Comparison of ENCODE assay signal across 1 cellular context in the genomic region with DNA sequence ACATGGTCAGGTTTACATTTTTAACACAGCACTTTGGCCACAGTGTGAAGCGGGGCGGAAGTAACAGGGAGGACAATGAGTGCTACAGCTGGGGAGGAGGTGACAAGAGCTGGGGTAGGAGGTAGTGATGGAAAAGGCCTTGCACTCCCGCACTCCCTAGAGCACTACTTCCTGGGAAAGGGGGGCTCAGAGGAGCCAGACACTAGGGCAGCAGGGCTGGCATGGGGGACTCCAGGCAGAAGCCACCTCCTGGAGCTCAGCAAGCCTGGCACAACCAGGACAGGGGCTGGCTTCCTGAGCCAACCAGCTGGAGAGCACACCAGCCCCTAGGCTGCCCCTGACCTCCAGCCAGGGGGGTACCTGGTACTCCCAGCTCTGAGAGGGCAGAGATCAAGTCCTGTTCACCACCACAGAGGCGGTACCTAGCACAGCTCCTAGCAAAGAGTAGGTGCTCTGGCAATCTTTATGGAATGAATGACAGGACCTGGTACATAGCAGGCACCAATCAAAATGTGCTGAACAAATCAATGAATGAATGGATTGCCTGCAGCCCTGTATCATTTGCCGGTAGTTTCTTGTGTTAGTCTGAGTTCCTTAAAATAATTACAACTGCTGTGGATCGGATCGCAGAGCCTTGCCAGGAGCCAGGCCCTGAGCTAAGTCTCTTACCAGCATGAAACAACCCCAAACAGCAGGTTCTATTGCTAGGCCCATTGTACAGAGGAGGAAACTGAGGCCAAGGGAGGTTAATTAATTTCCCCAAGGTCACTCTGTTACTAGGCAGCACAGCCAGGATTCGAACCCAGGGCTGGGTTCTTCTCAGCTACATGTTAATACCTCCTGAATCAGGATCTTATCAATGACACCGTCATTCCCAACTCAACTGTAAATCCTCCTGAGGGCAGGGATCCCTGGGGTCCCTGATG.
TF ChIP-seq lines count a peak whose summit lies in the region.

No MANE protein-coding gene starts in this region.

TF ChIP-seq in HepG2, 621 proteins besides CTCF, POLR2A, EP300 and RAD21 (continues in another document):
- no peak for TF ChIP-seq CENPBD1 (CRISPR knock-in tag; IDR thresholded peaks at IDR 0.05; ENCODE audit: borderline replicate concordance, low read depth)
- TF ChIP-seq RARG (CRISPR knock-in tag; IDR thresholded peaks at IDR 0.05; ENCODE audit: low read depth), result no peak
- TF ChIP-seq ZNF431 (CRISPR knock-in tag; IDR thresholded peaks at IDR 0.05; ENCODE audit: borderline replicate concordance, low read depth), result no peak
- no peak for TF ChIP-seq ZNF12 (CRISPR knock-in tag; IDR thresholded peaks at IDR 0.05)
- TF ChIP-seq HNF1A (IDR thresholded peaks at IDR 0.05; ENCODE audit: low read depth), result no peak
- no peak for TF ChIP-seq HNF1A (CRISPR knock-in tag; IDR thresholded peaks at IDR 0.05; ENCODE audit: borderline replicate concordance)
- TF ChIP-seq ZBTB2 (CRISPR knock-in tag; IDR thresholded peaks at IDR 0.05; ENCODE audit: low read depth), result no peak
- no peak for TF ChIP-seq YEATS2 (CRISPR knock-in tag; IDR thresholded peaks at IDR 0.05; ENCODE audit: borderline replicate concordance)
- TF ChIP-seq ESRRA (CRISPR knock-in tag; IDR thresholded peaks at IDR 0.05; ENCODE audit: low read depth), result peak; percentile 70; the same call in 1 of the 2 replicates
- TF ChIP-seq ZNF562 (CRISPR knock-in tag; IDR thresholded peaks at IDR 0.05; ENCODE audit: borderline replicate concordance), result no peak
- no peak for TF ChIP-seq MBNL3 (CRISPR knock-in tag; conservative IDR thresholded peaks at IDR 0.05)
- no peak for TF ChIP-seq ZFAT (CRISPR knock-in tag; conservative IDR thresholded peaks at IDR 0.05)
- TF ChIP-seq CREM (IDR thresholded peaks at IDR 0.05), result no peak
- TF ChIP-seq CREM (CRISPR knock-in tag; IDR thresholded peaks at IDR 0.05), result no peak
- TF ChIP-seq RFXANK (CRISPR knock-in tag; IDR thresholded peaks at IDR 0.05), result no peak
- TF ChIP-seq MYPOP (CRISPR knock-in tag; IDR thresholded peaks at IDR 0.05), result no peak
- no peak for TF ChIP-seq HMGXB3 (CRISPR knock-in tag; IDR thresholded peaks at IDR 0.05; ENCODE audit: borderline replicate concordance)
- no peak for TF ChIP-seq ZNF543 (CRISPR knock-in tag; IDR thresholded peaks at IDR 0.05)
- TF ChIP-seq SMAD9 (CRISPR knock-in tag; IDR thresholded peaks at IDR 0.05), result no peak
- no peak for TF ChIP-seq ZNF572 (CRISPR knock-in tag; IDR thresholded peaks at IDR 0.05)
- TF ChIP-seq, protein P1, sequence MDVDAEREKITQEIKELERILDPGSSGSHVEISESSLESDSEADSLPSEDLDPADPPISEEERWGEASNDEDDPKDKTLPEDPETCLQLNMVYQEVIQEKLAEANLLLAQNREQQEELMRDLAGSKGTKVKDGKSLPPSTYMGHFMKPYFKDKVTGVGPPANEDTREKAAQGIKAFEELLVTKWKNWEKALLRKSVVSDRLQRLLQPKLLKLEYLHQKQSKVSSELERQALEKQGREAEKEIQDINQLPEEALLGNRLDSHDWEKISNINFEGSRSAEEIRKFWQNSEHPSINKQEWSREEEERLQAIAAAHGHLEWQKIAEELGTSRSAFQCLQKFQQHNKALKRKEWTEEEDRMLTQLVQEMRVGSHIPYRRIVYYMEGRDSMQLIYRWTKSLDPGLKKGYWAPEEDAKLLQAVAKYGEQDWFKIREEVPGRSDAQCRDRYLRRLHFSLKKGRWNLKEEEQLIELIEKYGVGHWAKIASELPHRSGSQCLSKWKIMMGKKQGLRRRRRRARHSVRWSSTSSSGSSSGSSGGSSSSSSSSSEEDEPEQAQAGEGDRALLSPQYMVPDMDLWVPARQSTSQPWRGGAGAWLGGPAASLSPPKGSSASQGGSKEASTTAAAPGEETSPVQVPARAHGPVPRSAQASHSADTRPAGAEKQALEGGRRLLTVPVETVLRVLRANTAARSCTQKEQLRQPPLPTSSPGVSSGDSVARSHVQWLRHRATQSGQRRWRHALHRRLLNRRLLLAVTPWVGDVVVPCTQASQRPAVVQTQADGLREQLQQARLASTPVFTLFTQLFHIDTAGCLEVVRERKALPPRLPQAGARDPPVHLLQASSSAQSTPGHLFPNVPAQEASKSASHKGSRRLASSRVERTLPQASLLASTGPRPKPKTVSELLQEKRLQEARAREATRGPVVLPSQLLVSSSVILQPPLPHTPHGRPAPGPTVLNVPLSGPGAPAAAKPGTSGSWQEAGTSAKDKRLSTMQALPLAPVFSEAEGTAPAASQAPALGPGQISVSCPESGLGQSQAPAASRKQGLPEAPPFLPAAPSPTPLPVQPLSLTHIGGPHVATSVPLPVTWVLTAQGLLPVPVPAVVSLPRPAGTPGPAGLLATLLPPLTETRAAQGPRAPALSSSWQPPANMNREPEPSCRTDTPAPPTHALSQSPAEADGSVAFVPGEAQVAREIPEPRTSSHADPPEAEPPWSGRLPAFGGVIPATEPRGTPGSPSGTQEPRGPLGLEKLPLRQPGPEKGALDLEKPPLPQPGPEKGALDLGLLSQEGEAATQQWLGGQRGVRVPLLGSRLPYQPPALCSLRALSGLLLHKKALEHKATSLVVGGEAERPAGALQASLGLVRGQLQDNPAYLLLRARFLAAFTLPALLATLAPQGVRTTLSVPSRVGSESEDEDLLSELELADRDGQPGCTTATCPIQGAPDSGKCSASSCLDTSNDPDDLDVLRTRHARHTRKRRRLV (CRISPR knock-in tag; IDR thresholded peaks at IDR 0.05), result no peak
- TF ChIP-seq KDM6A (CRISPR knock-in tag; IDR thresholded peaks at IDR 0.05; ENCODE audit: low read depth), result no peak
- no peak for TF ChIP-seq SOX5 (CRISPR knock-in tag; IDR thresholded peaks at IDR 0.05; ENCODE audit: borderline replicate concordance)
- no peak for TF ChIP-seq ZNF558 (CRISPR knock-in tag; IDR thresholded peaks at IDR 0.05; ENCODE audit: borderline replicate concordance)
- peak; percentile 65; the same call in 1 of the 2 replicates for TF ChIP-seq ZNF546 (CRISPR knock-in tag; conservative IDR thresholded peaks at IDR 0.05)
- TF ChIP-seq REL (CRISPR knock-in tag; conservative IDR thresholded peaks at IDR 0.05), result no peak
- TF ChIP-seq TBX3 (IDR thresholded peaks at IDR 0.05; ENCODE audit: borderline replicate concordance), result no peak
- TF ChIP-seq ZNF589 (CRISPR knock-in tag; conservative IDR thresholded peaks at IDR 0.05), result no peak
- no peak for TF ChIP-seq NFKBIZ (CRISPR knock-in tag; IDR thresholded peaks at IDR 0.05)
- no peak for TF ChIP-seq LCORL (IDR thresholded peaks at IDR 0.05)
- TF ChIP-seq LCORL (CRISPR knock-in tag; IDR thresholded peaks at IDR 0.05), result no peak; the same call in 1 of the 2 replicates
- TF ChIP-seq HNF4A (CRISPR knock-in tag; IDR thresholded peaks at IDR 0.05), result peak; percentile 76
- no peak for TF ChIP-seq ZNF704 (CRISPR knock-in tag; IDR thresholded peaks at IDR 0.05; ENCODE audit: borderline replicate concordance)
- 0 out of 2 replicates have a peak, but pooled peaks have one; percentile 17 for TF ChIP-seq MAX (IDR thresholded peaks at IDR 0.05)
- no peak for TF ChIP-seq GATAD1 (CRISPR knock-in tag; IDR thresholded peaks at IDR 0.05)
- no peak for TF ChIP-seq NR2C2 (CRISPR knock-in tag; IDR thresholded peaks at IDR 0.05; ENCODE audit: borderline replicate concordance)
- TF ChIP-seq ZNF577 (CRISPR knock-in tag; IDR thresholded peaks at IDR 0.05; ENCODE audit: borderline replicate concordance, low read depth), result no peak
- no peak for TF ChIP-seq ATAD3A (CRISPR knock-in tag; IDR thresholded peaks at IDR 0.05)
- TF ChIP-seq ZNF597 (CRISPR knock-in tag; IDR thresholded peaks at IDR 0.05), result no peak
